In the genomic region with DNA sequence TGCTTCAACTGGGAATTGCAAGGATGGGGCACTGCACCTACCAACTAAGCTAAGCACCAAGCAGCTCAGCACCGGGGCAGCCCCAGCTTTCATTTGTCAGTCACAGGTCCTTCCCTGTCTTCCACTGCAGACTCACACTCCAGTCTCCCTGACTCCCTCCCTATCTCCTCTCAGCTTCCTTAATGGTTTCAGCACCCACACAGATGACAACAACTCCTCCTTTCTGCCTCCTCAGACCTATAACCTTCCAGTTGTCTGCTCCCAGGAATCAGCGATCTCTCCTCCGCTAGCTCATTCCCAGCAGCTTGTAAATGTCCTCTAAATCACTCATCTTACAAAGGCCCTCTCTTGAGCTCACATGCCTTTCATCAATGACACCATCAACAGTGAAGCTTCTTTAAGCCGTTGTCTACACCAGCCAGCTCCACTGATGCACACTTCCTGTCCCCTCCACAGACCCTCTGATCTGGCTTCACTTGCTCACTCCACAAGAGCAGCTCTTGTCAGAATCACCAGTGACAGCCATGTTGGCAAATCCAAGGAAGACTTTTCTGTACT, we compare ENCODE assay signal across 11 cellular contexts. TPM values are rescaled to one million over a fixed set of nuclear protein-coding genes. Genes with fewer than 3 reads are reported as not detected.
DNase-seq lines count a peak whose midpoint lies in the region; ATAC-seq and TF ChIP-seq lines count a peak whose summit lies in the region.
"Had no signal": no experiment of that assay in that cellular context is flagged by ENCODE, and none has a peak within 500 bp of the region (broad histone marks: within the 10 kb centered on the region; RNA-seq: fewer than 3 reads in every experiment).

No MANE protein-coding gene starts in this region.

- H3K9me2 ChIP-seq in Loucy (replicated peaks; ENCODE audit: low read depth, low read length) = no peaks in the 10 kb centered on the region

- 0 out of 2 replicates have a peak, but pooled peaks cover under 1% of the 10 kb centered on the region for H3K9me3 ChIP-seq in Loucy (ENCODE audit: insufficient read depth, low read depth, low read length)
- no peaks in the 10 kb centered on the region for H3K9me3 ChIP-seq in upper lobe of right lung
- H3K9me3 ChIP-seq: vagina had no signal

- peaks cover 4% of the 10 kb centered on the region for H4K20me1 ChIP-seq in Loucy (ENCODE audit: insufficient read depth, low read length, poor library complexity, severe bottlenecking)

- intact Hi-C loops in Right ventricle myocardium superior (cut with DNase I) (no loop called here), cardiac septum (cut with DNase I) (no loop called here), left cardiac atrium (cut with DNase I) (no loop called here), upper lobe of right lung (cut with DNase I) (no loop called here)

- H3K4me1 ChIP-seq in Loucy (ENCODE audit: insufficient read depth, low read length, poor library complexity, severe bottlenecking) (peaks cover 22% of the 10 kb centered on the region), upper lobe of right lung (peaks cover 14% of the 10 kb centered on the region)

- in situ Hi-C loops in G401 (cut with HindIII; ENCODE audit: low sequenced_read_pairs) = no loop called here

- TF ChIP-seq CTCF in Loucy (conservative IDR thresholded peaks at IDR 0.05; ENCODE audit: low read length) (no peak), upper lobe of right lung (IDR thresholded peaks at IDR 0.05) (no peak)

- H3K9ac ChIP-seq in Loucy (ENCODE audit: low read depth, low read length, poor library complexity, severe bottlenecking) = peak overlapping the region; percentile 46

- H3K27ac ChIP-seq in upper lobe of right lung = no peak overlapping the region
- H3K27ac ChIP-seq: epithelial cell of prostate, vagina had no signal

- H3K36me3 ChIP-seq in Loucy (ENCODE audit: insufficient read depth, low read length) = peaks cover 15% of the 10 kb centered on the region
- H3K36me3 ChIP-seq in upper lobe of right lung = peaks cover 3% of the 10 kb centered on the region
- H3K36me3 ChIP-seq: vagina had no signal

- peak overlapping the region; percentile 73 for H3K4me2 ChIP-seq in Loucy (ENCODE audit: low read depth, low read length, poor library complexity, severe bottlenecking)

- peaks cover 94% of the 10 kb centered on the region for H3K79me2 ChIP-seq in Loucy (ENCODE audit: insufficient read depth, low read length)

- H2AFZ ChIP-seq in Loucy (ENCODE audit: low read length) = no peak overlapping the region

- no peak for DNase-seq in Right ventricle myocardium superior
- DNase-seq in cardiac septum (ENCODE audit: low spot score) = no peak
- DNase-seq in left cardiac atrium = no peak
- no peak for DNase-seq in upper lobe of right lung
- DNase-seq in G401 (ENCODE audit: low spot score) = no peak
- no peak for DNase-seq in AML-193 (lab: John Stamatoyannopoulos, UW)
- no peak for DNase-seq in GDM1 (lab: John Stamatoyannopoulos, UW)
- DNase-seq: NCI-H2081 had no signal

- peak overlapping the region; percentile 44 for H3K4me3 ChIP-seq in Loucy (ENCODE audit: low read length, poor library complexity, severe bottlenecking)
- no peak overlapping the region for H3K4me3 ChIP-seq in upper lobe of right lung
- H3K4me3 ChIP-seq: vagina had no signal

- no peaks in the 10 kb centered on the region for H3K27me3 ChIP-seq in Loucy (ENCODE audit: insufficient read depth, low read length, poor library complexity, severe bottlenecking)
- no peaks in the 10 kb centered on the region for H3K27me3 ChIP-seq in upper lobe of right lung
- H3K27me3 ChIP-seq: vagina had no signal

- no peaks in the 10 kb centered on the region; the same call in 1 of the 2 replicates for H3F3A ChIP-seq in Loucy (ENCODE audit: low read depth)

- ATAC-seq in Right ventricle myocardium superior (ENCODE audit: poor library complexity) (peak; percentile 50), left cardiac atrium (peak; percentile 69 to 70), upper lobe of right lung (peak; percentile 68)

RNA-seq across cellular contexts. Expression of a gene that starts 32.1 kb away (rescaled TPM):
- total RNA-seq in Right ventricle myocardium superior = 58.3 TPM
- total RNA-seq in cardiac septum = 66.1 TPM
- 10 to 100 TPM; 46.0 to 48.2 TPM for total RNA-seq in left cardiac atrium
- total RNA-seq in upper lobe of right lung = 44.5 TPM
- total RNA-seq in G401 (2014; rRNA removed; shearing (Covaris generic)) = 22.0 and 30.6 TPM in 2 replicates
